Comparison of ENCODE assay signal across 1 cellular context in the genomic region with DNA sequence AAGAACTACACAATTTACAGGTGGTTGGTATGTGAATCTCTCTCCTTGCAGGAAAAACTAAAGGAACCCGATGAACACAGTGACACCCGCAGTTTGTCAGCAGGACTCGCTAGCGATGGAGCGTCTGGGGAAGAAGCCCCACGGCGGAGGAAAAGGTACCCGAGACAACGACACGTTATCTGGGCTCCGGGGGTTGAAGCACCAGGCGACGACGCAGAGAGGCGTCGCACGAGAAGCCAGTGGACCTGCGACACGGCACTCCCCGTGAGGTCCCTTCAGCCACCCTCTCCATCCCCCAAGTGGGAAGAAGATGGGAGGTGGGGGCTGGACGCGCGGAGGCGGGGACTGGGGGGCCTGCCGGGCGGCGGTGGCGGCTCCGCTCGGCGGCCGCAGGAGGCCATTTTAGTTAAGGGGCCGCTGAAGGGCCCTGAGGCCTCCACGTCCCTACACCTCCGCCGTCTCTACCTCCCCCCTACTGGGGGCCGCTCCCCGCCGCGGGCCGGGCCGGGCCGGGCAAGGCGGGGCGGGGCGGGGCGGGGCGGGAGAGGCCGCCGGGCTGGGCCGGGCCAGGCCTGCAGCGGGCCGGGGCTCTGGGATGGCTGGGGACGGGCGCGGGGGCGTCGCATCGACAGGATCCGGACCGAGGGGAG.
A peak's percentile ranks its signal among the peaks of the same experiment; 100 is the strongest.
TF ChIP-seq lines count a peak whose summit lies in the region.

No MANE protein-coding gene starts in this region.

TF ChIP-seq in K562, 482 proteins besides CTCF, POLR2A, EP300 and RAD21 (continued from another document and continues in another):
- TF ChIP-seq, protein P1, sequence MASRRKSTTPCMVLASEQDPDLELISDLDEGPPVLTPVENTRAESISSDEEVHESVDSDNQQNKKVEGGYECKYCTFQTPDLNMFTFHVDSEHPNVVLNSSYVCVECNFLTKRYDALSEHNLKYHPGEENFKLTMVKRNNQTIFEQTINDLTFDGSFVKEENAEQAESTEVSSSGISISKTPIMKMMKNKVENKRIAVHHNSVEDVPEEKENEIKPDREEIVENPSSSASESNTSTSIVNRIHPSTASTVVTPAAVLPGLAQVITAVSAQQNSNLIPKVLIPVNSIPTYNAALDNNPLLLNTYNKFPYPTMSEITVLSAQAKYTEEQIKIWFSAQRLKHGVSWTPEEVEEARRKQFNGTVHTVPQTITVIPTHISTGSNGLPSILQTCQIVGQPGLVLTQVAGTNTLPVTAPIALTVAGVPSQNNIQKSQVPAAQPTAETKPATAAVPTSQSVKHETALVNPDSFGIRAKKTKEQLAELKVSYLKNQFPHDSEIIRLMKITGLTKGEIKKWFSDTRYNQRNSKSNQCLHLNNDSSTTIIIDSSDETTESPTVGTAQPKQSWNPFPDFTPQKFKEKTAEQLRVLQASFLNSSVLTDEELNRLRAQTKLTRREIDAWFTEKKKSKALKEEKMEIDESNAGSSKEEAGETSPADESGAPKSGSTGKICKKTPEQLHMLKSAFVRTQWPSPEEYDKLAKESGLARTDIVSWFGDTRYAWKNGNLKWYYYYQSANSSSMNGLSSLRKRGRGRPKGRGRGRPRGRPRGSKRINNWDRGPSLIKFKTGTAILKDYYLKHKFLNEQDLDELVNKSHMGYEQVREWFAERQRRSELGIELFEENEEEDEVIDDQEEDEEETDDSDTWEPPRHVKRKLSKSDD (conservative IDR thresholded peaks at IDR 0.05; ENCODE audit: low read length) = no peak
- TF ChIP-seq SRSF3 (IDR thresholded peaks at IDR 0.05; ENCODE audit: insufficient read depth, low read length) (no peak), MXI1 (IDR thresholded peaks at IDR 0.05; ENCODE audit: low read depth, low read length) (no peak), BCL6 (CRISPR knock-in tag; IDR thresholded peaks at IDR 0.05) (no peak), ETV5 (CRISPR knock-in tag; IDR thresholded peaks at IDR 0.05; ENCODE audit: low read depth) (peak; percentile 54; the same call in 1 of the 2 replicates), FIP1L1 (IDR thresholded peaks at IDR 0.05; ENCODE audit: low read depth, low read length, poor library complexity, severe bottlenecking) (peak; percentile 13), KAT7 (CRISPR knock-in tag; IDR thresholded peaks at IDR 0.05; ENCODE audit: borderline replicate concordance) (no peak), MTF1 (CRISPR knock-in tag; IDR thresholded peaks at IDR 0.05; ENCODE audit: borderline replicate concordance) (no peak), NELFE (IDR thresholded peaks at IDR 0.05; ENCODE audit: insufficient read depth, insufficient read length) (no peak), ZC3H4 (CRISPR knock-in tag; IDR thresholded peaks at IDR 0.05; ENCODE audit: borderline replicate concordance) (no peak), JUNB (CRISPR knock-in tag; conservative IDR thresholded peaks at IDR 0.05) (no peak), MECOM (CRISPR knock-in tag; IDR thresholded peaks at IDR 0.05) (no peak), SETDB1 (IDR thresholded peaks at IDR 0.05; ENCODE audit: low read length) (no peak), KDM2B (CRISPR knock-in tag; IDR thresholded peaks at IDR 0.05) (no peak), SMAD2 (IDR thresholded peaks at IDR 0.05; ENCODE audit: low read depth, low read length) (no peak), ZNF507 (tag; conservative IDR thresholded peaks at IDR 0.05) (no peak), HDGF (IDR thresholded peaks at IDR 0.05) (no peak), FOXK2 (conservative IDR thresholded peaks at IDR 0.05 in 1 of 2, IDR thresholded peaks at IDR 0.05 in 1 of 2; ENCODE audit: low read depth in 2 of 2) (no peak), ETV6 (IDR thresholded peaks at IDR 0.05; ENCODE audit: borderline replicate concordance in 1 of 2, low read depth in 2 of 2, low read length in 1 of 2) (no peak), ETV6 (CRISPR knock-in tag; IDR thresholded peaks at IDR 0.05; ENCODE audit: borderline replicate concordance) (no peak), TRIM28 (IDR thresholded peaks at IDR 0.05) (no peak), TBP (optimal IDR thresholded peaks at IDR 0.05; ENCODE audit: low read depth, low read length) (peak; percentile 16), ZNF134 (CRISPR knock-in tag; conservative IDR thresholded peaks at IDR 0.05) (no peak), MTA3 (IDR thresholded peaks at IDR 0.05; ENCODE audit: borderline replicate concordance) (no peak), MYBL2 (IDR thresholded peaks at IDR 0.05; ENCODE audit: low read depth) (no peak), MYBL2 (CRISPR knock-in tag; IDR thresholded peaks at IDR 0.05; ENCODE audit: borderline replicate concordance) (no peak), ZNF239 (CRISPR knock-in tag; IDR thresholded peaks at IDR 0.05) (no peak), ZNF551 (CRISPR knock-in tag; IDR thresholded peaks at IDR 0.05) (no peak), PCBP2 (IDR thresholded peaks at IDR 0.05; ENCODE audit: low read depth, low read length, poor library complexity, severe bottlenecking) (no peak), ELF2 (CRISPR knock-in tag; IDR thresholded peaks at IDR 0.05) (no peak), ZNF3 (CRISPR knock-in tag; IDR thresholded peaks at IDR 0.05) (no peak), ZBTB1 (CRISPR knock-in tag; IDR thresholded peaks at IDR 0.05; ENCODE audit: borderline replicate concordance, low read depth) (no peak)
- TF ChIP-seq, protein P2, sequence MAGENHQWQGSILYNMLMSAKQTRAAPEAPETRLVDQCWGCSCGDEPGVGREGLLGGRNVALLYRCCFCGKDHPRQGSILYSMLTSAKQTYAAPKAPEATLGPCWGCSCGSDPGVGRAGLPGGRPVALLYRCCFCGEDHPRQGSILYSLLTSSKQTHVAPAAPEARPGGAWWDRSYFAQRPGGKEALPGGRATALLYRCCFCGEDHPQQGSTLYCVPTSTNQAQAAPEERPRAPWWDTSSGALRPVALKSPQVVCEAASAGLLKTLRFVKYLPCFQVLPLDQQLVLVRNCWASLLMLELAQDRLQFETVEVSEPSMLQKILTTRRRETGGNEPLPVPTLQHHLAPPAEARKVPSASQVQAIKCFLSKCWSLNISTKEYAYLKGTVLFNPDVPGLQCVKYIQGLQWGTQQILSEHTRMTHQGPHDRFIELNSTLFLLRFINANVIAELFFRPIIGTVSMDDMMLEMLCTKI (IDR thresholded peaks at IDR 0.05; ENCODE audit: partially characterized antibody) = no peak
- TF ChIP-seq, protein P3, sequence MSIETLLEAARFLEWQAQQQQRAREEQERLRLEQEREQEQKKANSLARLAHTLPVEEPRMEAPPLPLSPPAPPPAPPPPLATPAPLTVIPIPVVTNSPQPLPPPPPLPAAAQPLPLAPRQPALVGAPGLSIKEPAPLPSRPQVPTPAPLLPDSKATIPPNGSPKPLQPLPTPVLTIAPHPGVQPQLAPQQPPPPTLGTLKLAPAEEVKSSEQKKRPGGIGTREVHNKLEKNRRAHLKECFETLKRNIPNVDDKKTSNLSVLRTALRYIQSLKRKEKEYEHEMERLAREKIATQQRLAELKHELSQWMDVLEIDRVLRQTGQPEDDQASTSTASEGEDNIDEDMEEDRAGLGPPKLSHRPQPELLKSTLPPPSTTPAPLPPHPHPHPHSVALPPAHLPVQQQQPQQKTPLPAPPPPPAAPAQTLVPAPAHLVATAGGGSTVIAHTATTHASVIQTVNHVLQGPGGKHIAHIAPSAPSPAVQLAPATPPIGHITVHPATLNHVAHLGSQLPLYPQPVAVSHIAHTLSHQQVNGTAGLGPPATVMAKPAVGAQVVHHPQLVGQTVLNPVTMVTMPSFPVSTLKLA (conservative IDR thresholded peaks at IDR 0.05) = 0 out of 4 replicates have a peak, but pooled peaks have one; percentile 6 to 22
- TF ChIP-seq, protein P4, sequence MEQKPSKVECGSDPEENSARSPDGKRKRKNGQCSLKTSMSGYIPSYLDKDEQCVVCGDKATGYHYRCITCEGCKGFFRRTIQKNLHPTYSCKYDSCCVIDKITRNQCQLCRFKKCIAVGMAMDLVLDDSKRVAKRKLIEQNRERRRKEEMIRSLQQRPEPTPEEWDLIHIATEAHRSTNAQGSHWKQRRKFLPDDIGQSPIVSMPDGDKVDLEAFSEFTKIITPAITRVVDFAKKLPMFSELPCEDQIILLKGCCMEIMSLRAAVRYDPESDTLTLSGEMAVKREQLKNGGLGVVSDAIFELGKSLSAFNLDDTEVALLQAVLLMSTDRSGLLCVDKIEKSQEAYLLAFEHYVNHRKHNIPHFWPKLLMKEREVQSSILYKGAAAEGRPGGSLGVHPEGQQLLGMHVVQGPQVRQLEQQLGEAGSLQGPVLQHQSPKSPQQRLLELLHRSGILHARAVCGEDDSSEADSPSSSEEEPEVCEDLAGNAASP (IDR thresholded peaks at IDR 0.05) = no peak
- TF ChIP-seq, protein P5, sequence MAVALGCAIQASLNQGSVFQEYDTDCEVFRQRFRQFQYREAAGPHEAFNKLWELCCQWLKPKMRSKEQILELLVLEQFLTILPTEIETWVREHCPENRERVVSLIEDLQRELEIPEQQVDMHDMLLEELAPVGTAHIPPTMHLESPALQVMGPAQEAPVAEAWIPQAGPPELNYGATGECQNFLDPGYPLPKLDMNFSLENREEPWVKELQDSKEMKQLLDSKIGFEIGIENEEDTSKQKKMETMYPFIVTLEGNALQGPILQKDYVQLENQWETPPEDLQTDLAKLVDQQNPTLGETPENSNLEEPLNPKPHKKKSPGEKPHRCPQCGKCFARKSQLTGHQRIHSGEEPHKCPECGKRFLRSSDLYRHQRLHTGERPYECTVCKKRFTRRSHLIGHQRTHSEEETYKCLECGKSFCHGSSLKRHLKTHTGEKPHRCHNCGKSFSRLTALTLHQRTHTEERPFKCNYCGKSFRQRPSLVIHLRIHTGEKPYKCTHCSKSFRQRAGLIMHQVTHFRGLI (CRISPR knock-in tag; IDR thresholded peaks at IDR 0.05) = no peak
- TF ChIP-seq, protein P6, sequence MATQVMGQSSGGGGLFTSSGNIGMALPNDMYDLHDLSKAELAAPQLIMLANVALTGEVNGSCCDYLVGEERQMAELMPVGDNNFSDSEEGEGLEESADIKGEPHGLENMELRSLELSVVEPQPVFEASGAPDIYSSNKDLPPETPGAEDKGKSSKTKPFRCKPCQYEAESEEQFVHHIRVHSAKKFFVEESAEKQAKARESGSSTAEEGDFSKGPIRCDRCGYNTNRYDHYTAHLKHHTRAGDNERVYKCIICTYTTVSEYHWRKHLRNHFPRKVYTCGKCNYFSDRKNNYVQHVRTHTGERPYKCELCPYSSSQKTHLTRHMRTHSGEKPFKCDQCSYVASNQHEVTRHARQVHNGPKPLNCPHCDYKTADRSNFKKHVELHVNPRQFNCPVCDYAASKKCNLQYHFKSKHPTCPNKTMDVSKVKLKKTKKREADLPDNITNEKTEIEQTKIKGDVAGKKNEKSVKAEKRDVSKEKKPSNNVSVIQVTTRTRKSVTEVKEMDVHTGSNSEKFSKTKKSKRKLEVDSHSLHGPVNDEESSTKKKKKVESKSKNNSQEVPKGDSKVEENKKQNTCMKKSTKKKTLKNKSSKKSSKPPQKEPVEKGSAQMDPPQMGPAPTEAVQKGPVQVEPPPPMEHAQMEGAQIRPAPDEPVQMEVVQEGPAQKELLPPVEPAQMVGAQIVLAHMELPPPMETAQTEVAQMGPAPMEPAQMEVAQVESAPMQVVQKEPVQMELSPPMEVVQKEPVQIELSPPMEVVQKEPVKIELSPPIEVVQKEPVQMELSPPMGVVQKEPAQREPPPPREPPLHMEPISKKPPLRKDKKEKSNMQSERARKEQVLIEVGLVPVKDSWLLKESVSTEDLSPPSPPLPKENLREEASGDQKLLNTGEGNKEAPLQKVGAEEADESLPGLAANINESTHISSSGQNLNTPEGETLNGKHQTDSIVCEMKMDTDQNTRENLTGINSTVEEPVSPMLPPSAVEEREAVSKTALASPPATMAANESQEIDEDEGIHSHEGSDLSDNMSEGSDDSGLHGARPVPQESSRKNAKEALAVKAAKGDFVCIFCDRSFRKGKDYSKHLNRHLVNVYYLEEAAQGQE (CRISPR knock-in tag; IDR thresholded peaks at IDR 0.05; ENCODE audit: low read depth) = no peak
- TF ChIP-seq, protein P7, sequence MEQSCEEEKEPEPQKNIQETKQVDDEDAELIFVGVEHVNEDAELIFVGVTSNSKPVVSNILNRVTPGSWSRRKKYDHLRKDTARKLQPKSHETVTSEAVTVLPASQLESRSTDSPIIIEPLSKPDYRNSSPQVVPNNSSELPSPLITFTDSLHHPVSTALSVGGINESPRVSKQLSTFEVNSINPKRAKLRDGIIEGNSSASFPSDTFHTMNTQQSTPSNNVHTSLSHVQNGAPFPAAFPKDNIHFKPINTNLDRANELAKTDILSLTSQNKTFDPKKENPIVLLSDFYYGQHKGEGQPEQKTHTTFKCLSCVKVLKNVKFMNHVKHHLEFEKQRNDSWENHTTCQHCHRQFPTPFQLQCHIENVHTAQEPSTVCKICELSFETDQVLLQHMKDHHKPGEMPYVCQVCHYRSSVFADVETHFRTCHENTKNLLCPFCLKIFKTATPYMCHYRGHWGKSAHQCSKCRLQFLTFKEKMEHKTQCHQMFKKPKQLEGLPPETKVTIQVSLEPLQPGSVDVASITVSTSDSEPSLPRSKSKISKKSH (CRISPR knock-in tag; IDR thresholded peaks at IDR 0.05) = no peak
- TF ChIP-seq, protein P8, sequence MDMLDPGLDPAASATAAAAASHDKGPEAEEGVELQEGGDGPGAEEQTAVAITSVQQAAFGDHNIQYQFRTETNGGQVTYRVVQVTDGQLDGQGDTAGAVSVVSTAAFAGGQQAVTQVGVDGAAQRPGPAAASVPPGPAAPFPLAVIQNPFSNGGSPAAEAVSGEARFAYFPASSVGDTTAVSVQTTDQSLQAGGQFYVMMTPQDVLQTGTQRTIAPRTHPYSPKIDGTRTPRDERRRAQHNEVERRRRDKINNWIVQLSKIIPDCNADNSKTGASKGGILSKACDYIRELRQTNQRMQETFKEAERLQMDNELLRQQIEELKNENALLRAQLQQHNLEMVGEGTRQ (CRISPR knock-in tag; IDR thresholded peaks at IDR 0.05) = no peak
- TF ChIP-seq, protein P9, sequence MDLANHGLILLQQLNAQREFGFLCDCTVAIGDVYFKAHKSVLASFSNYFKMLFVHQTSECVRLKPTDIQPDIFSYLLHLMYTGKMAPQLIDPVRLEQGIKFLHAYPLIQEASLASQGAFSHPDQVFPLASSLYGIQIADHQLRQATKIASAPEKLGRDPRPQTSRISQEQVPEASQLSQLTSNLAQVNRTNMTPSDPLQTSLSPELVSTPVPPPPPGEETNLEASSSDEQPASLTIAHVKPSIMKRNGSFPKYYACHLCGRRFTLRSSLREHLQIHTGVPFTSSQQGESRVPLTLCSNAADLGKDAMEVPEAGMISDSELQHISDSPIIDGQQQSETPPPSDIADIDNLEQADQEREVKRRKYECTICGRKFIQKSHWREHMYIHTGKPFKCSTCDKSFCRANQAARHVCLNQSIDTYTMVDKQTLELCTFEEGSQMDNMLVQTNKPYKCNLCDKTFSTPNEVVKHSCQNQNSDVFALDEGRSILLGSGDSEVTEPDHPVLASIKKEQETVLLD (IDR thresholded peaks at IDR 0.05) = no peak
